Comparison of ENCODE assay signal across 1 cellular context in genomic region chr1:107949467-107950253, GRCh38.
TF ChIP-seq lines count a peak whose summit lies in the region.

No MANE protein-coding gene starts in this region.

TF ChIP-seq in GM12878, 131 proteins besides CTCF, POLR2A, EP300 and RAD21 (continued from another document):
- no peak for TF ChIP-seq ZBTB40 (IDR thresholded peaks at IDR 0.05; ENCODE audit: borderline replicate concordance)
- no peak for TF ChIP-seq RAD51 (IDR thresholded peaks at IDR 0.05)
- peak; percentile 37 to 56; a peak in 2 of 4 replicates for TF ChIP-seq IKZF2 (IDR thresholded peaks at IDR 0.05)
- TF ChIP-seq E4F1 (IDR thresholded peaks at IDR 0.05; ENCODE audit: borderline replicate concordance, partially characterized antibody) = no peak
- no peak for TF ChIP-seq ZNF687 (IDR thresholded peaks at IDR 0.05)
- TF ChIP-seq CUX1 (IDR thresholded peaks at IDR 0.05; ENCODE audit: insufficient replicate concordance, low read depth, low read length) = peak; percentile 85
- no peak for TF ChIP-seq LARP7 (IDR thresholded peaks at IDR 0.05)
- peak; percentile 65; the same call in 1 of the 2 replicates for TF ChIP-seq ATF2 (IDR thresholded peaks at IDR 0.05; ENCODE audit: low read length)
